Comparison of ENCODE assay signal across 24 cellular contexts in the genomic region with DNA sequence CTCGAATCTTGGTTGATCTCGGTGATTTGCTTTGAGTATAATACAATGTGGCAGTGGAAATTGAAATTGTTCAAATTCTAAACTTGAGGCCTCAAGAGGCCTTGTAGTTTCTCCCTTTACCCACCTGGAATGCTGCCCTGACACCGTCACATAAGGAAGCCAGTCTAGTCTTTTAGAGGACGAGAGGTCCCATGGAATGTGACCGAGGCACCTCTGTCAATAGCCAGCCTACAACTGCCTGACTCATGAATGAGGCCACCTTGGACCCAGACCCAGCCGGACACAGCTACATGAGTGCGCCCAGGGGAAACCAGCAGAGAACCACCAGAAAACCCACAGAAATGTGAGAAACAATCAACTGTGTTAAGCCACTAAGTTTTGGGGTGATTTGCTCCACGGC. TPM values are rescaled to one million over a fixed set of nuclear protein-coding genes. Genes with fewer than 3 reads are reported as not detected.
DNase-seq lines count a peak whose midpoint lies in the region; ATAC-seq and TF ChIP-seq lines count a peak whose summit lies in the region.
"Had no signal": no experiment of that assay in that cellular context is flagged by ENCODE, and none has a peak within 500 bp of the region (broad histone marks: within the 10 kb centered on the region; RNA-seq: fewer than 3 reads in every experiment).

No MANE protein-coding gene starts in this region.

- H3K4me1 ChIP-seq in hepatocyte (ENCODE audit: insufficient read depth) (peaks cover 32% of the 10 kb centered on the region), sigmoid colon (peaks cover 0 to 68% (median 60%) of the 10 kb centered on the region in 4 donors)

- peak; percentile 40 for DNase-seq in M059J (ENCODE audit: low read depth)
- peak; percentile 11 for DNase-seq in RPMI7951 (ENCODE audit: low read depth)
- no peak for DNase-seq in hepatocyte (ENCODE audit: low spot score)
- no peak for DNase-seq in sigmoid colon
- no peak for DNase-seq in activated CD4-positive, CD25-positive, alpha-beta regulatory T cell (lab: John Stamatoyannopoulos, UW)
- DNase-seq: CD4-positive, CD25-positive, alpha-beta regulatory T cell; DMS 273 treated with DMSO at 0.1 percent for 48 hours; DMS79 treated with DMSO at 0.1 percent for 48 hours; H9; HFFc6; MM.1S; NCI-H1048; NCI-H1417 treated with DMSO at 0.1 percent for 48 hours; NCI-H1930; NCI-H2227 treated with DMSO at 0.1 percent for 48 hours; NCI-H510A treated with DMSO at 0.1 percent for 48 hours; NCI-H748 treated with DMSO at 0.1 percent for 48 hours; SHP77 treated with DMSO at 0.1 percent for 48 hours had no signal

- no peaks in the 10 kb centered on the region for H3K27me3 ChIP-seq in hepatocyte
- no peaks in the 10 kb centered on the region for H3K27me3 ChIP-seq in sigmoid colon

- H3K4me3 ChIP-seq in hepatocyte (no peak overlapping the region), sigmoid colon (no peak overlapping the region)
- H3K4me3 ChIP-seq: K562, SK-N-MC had no signal

- H3K79me2 ChIP-seq in hepatocyte: peaks cover 22% of the 10 kb centered on the region

- H3K27ac ChIP-seq in hepatocyte: peak overlapping the region; percentile 13
- peak overlapping the region; percentile 31 to 98 (median 96) for H3K27ac ChIP-seq in sigmoid colon
- H3K27ac ChIP-seq: HL-60, SK-N-MC had no signal

- H3K9me3 ChIP-seq in hepatocyte (ENCODE audit: low read depth): no peaks in the 10 kb centered on the region
- no peaks in the 10 kb centered on the region for H3K9me3 ChIP-seq in sigmoid colon

- ATAC-seq in GM19467 (IDR thresholded peaks at IDR 0.05; ENCODE audit: unreplicated experiment) (no peak), HG02852 (IDR thresholded peaks at IDR 0.05; ENCODE audit: unreplicated experiment) (no peak)
- ATAC-seq: HepG2, K562 had no signal

- no peak for TF ChIP-seq CTCF in hepatocyte (IDR thresholded peaks at IDR 0.05; ENCODE audit: poor library complexity)
- TF ChIP-seq CTCF in sigmoid colon (IDR thresholded peaks at IDR 0.05): no peak

- no peaks in the 10 kb centered on the region for H3K9me2 ChIP-seq in hepatocyte (replicated peaks; ENCODE audit: insufficient read depth)

- 79% methylated on average over 8 of the region's 8 CpGs for WGBS in hepatocyte (ENCODE audit: low lambda C conversion rate, missing lambda C conversion rate)
- 88 to 92% methylated on average over 8 of the region's 8 CpGs for WGBS in sigmoid colon, 2 donors

- TF ChIP-seq POLR2A in sigmoid colon (IDR thresholded peaks at IDR 0.05): no peak

- intact Hi-C loops in sigmoid colon (cut with DNase I): no loop called here

- no peak for TF ChIP-seq EP300 in sigmoid colon (IDR thresholded peaks at IDR 0.05)

- H3K4me2 ChIP-seq in hepatocyte: no peak overlapping the region

- no peaks in the 10 kb centered on the region for H4K20me1 ChIP-seq in hepatocyte (ENCODE audit: insufficient read depth, poor library complexity, severe bottlenecking)

- no peak overlapping the region for H2AFZ ChIP-seq in hepatocyte

- no peaks in the 10 kb centered on the region for H3K36me3 ChIP-seq in hepatocyte (replicated peaks; ENCODE audit: insufficient read depth, low read depth)
- H3K36me3 ChIP-seq in sigmoid colon: peaks cover 0 to 28% (median 2%) of the 10 kb centered on the region in 4 donors

RNA-seq across cellular contexts. Expression of gene RPL27A, which starts 52.5 kb away (rescaled TPM):
- 728 and 753 TPM in 2 replicates for total RNA-seq in M059J (2014; rRNA removed; shearing (Covaris generic))
- total RNA-seq in RPMI7951 (2014; rRNA removed; shearing (Covaris generic)): 953 and 1,057 TPM in 2 replicates
- total RNA-seq in hepatocyte (818 and 854 TPM in 2 replicates), sigmoid colon (1,000 to 10,000 TPM; 1,472 to 2,262 (median 1,872) TPM)
- polyA plus RNA-seq in hepatocyte (803 and 849 TPM in 2 replicates), sigmoid colon (1,000 to 10,000 TPM; 3,631 to 4,200 (median 4,078) TPM)

RNA-seq across cellular contexts. Expression of gene TRIM66, which starts 52.6 kb away (rescaled TPM):
- 2.2 and 4.1 TPM in 2 replicates for total RNA-seq in M059J (2014; rRNA removed; shearing (Covaris generic))
- 2.2 and 3.1 TPM in 2 replicates for total RNA-seq in RPMI7951 (2014; rRNA removed; shearing (Covaris generic))
- total RNA-seq in hepatocyte (1.2 and 4.7 TPM in 2 replicates), sigmoid colon (10 to 100 TPM in 2 of 4 donors, 1 to 10 TPM in 2; 1.8 to 24.4 (median 10.2) TPM)
- polyA plus RNA-seq in hepatocyte (1.4 and 2.1 TPM in 2 replicates), sigmoid colon (1 to 10 TPM in 2 of 3 donors, under 1 TPM in 1; 0.60 to 4.9 (median 2.3) TPM)

Comparison
In these comparisons a context has a peak if more than half of its experiments do, and no peak if none do; other contexts are left out.
1. DNase-seq: peak in M059J (single experiment) and RPMI7951 (single experiment); none in hepatocyte (single experiment), sigmoid colon (single experiment) and activated CD4-positive, CD25-positive, alpha-beta regulatory T cell (0 of 4).